Comparison of ENCODE assay signal across 8 cellular contexts in genomic region chr1:203795382-203796222, GRCh38.
DNase-seq lines count a peak whose midpoint lies in the region; ATAC-seq lines count a peak whose summit lies in the region.

A gene with protein sequence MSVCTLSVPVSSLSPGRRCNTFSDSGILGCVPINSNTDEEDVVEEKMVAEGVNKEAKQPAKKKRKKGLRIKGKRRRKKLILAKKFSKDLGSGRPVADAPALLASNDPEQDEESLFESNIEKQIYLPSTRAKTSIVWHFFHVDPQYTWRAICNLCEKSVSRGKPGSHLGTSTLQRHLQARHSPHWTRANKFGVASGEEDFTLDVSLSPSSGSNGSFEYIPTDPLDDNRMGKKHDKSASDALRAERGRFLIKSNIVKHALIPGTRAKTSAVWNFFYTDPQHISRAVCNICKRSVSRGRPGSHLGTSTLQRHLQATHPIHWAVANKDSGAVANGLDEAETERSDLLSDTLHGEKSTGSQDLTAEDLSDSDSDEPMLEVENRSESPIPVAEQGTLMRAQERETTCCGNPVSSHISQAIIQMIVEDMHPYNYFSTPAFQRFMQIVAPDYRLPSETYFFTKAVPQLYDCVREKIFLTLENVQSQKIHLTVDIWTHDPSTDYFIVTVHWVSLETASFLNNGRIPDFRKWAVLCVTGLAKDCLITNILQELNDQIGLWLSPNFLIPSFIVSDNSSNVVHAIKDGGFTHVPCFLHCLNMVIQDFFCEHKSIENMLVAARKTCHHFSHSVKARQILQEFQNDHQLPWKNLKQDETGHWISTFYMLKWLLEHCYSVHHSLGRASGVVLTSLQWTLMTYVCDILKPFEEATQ (N-terminal part only) (plus strand): TSS chr1:203795623. CDS start chr1:203797523, 1,900 bp downstream.
Gene ZC3H11A, plus strand, starts transcription at chr1:203795623. Its CDS starts 21,448 bp downstream, at chr1:203817071.

- peak; percentile 99 for DNase-seq in AG08395 (ENCODE audit: low spot score)
- DNase-seq in NCI-H345 treated with DMSO at 0.1 percent for 48 hours (lab: John Stamatoyannopoulos, UW; ENCODE audit: unreplicated experiment), result peak; percentile 89
- DNase-seq in activated CD4-positive, CD25-positive, alpha-beta regulatory T cell (lab: John Stamatoyannopoulos, UW), result peak; percentile 91 to 96 (median 94)
- DNase-seq in central memory CD4-positive, alpha-beta T cell, result peak; percentile 98
- peak; percentile 99 for DNase-seq in inferior parietal cortex (ENCODE audit: extremely low spot score)
- DNase-seq in stimulated activated CD4-positive, alpha-beta T cell treated with anti-CD3 and anti-CD28 coated beads, Interleukin-12 subunit alpha, Interleukin-12 subunit beta, amount 100 ng/mL, for 24 hours (ENCODE audit: low read depth in 2 of 2), result peak; percentile 91 to 96

- ATAC-seq in GM19023 (IDR thresholded peaks at IDR 0.05; ENCODE audit: unreplicated experiment) (peak; percentile 97), HG03280 (IDR thresholded peaks at IDR 0.05; ENCODE audit: unreplicated experiment) (peak; percentile 96)

Comparison
In these comparisons a context has a peak if more than half of its experiments do, and no peak if none do; other contexts are left out.
1. Peak in every context shown above with its lines: DNase-seq and ATAC-seq.